In genomic region chr1:231337472-231338269, GRCh38 we compare ENCODE assay signal across 8 cellular contexts. TPM values are rescaled to one million over a fixed set of nuclear protein-coding genes. Genes with fewer than 3 reads are reported as not detected.
DNase-seq lines count a peak whose midpoint lies in the region; ATAC-seq, FAIRE-seq and TF ChIP-seq lines count a peak whose summit lies in the region.

TSS of gene EXOC8 (minus strand) at chr1:231337852. CDS start at chr1:231337745, 107 bp downstream.

- ATAC-seq in HG03457 (IDR thresholded peaks at IDR 0.05; ENCODE audit: unreplicated experiment), result peak; percentile 58

- POLR2A ChIA-PET in BJ (lab: Charles Lee), result interaction anchor here (0.5 kb wide), 1 partner anchor 695 kb away, joined by 5 read pairs; the partner anchor contains the start of gene COG2

- peak within 1 kb of the TSS; percentile 79 for H3K4me3 ChIP-seq in BJ (ENCODE audit: low read depth, low read length)

- CTCF ChIA-PET in BJ (lab: Yijun Ruan, JAX), result interaction anchor here (0.8 to 2.2 kb wide), 5 partner anchors 13 to 252 kb away, joined by 3 to 8 read pairs (median 4); no protein-coding TSS in a partner anchor

- DNase-seq in BJ (ENCODE audit: low read depth), result peak; percentile 90
- DNase-seq in GM19239 (ENCODE audit: insufficient read length, low spot score), result peak; percentile 85
- DNase-seq in NCI-H524 treated with DMSO at 0.1 percent for 48 hours (lab: John Stamatoyannopoulos, UW), result peak; percentile 88
- DNase-seq in activated CD4-positive, alpha-beta T cell treated with anti-CD3 and anti-CD28 coated beads for 4 hours, result peak; percentile 93 to 97
- DNase-seq in kidney tubule cell (ENCODE audit: low spot score), result peak; percentile 97
- DNase-seq in stimulated activated CD4-positive, alpha-beta T cell treated with anti-CD3 and anti-CD28 coated beads, Interleukin-1b, Interleukin-23, amount 100 ng/mL, for 24 hours (ENCODE audit: low read depth in 4 of 4, low spot score in 1 of 4), result peak; percentile 90 to 94 (median 92)

- peak; percentile 99 for FAIRE-seq in GM19239 (lab: Jason Lieb, UNC)

- no peaks in the 10 kb centered on the region for H3K27me3 ChIP-seq in BJ (ENCODE audit: control insufficient read depth, insufficient read depth, low read length)

- H3K36me3 ChIP-seq in BJ (ENCODE audit: control insufficient read depth, insufficient read depth, low read length), result no peaks in the 10 kb centered on the region; the same call in 1 of the 2 replicates

- peak within 1 kb of the TSS; percentile 80 for H3K27ac ChIP-seq in cingulate gyrus (ENCODE audit: low read depth, low read length)

- TF ChIP-seq CTCF in BJ (IDR thresholded peaks at IDR 0.05; ENCODE audit: insufficient read depth, low read depth, low read length), result no peak

RNA-seq across cellular contexts. Expression of gene EXOC8, which starts in this region (rescaled TPM):
- polyA plus RNA-seq in BJ (2011; rRNA removed), result 2.7 and 4.0 TPM in 2 replicates
- polyA minus RNA-seq in BJ (2011; rRNA and poly(A)+ RNA removed), result 8.5 and 9.1 TPM in 2 replicates

Comparison
In these comparisons a context has a peak if more than half of its experiments do, and no peak if none do; other contexts are left out.
1. Peak in every context shown above with its lines: DNase-seq, ATAC-seq, H3K4me3 ChIP-seq and H3K27ac ChIP-seq.